Comparison of ENCODE assay signal across 2 cellular contexts in the genomic region with DNA sequence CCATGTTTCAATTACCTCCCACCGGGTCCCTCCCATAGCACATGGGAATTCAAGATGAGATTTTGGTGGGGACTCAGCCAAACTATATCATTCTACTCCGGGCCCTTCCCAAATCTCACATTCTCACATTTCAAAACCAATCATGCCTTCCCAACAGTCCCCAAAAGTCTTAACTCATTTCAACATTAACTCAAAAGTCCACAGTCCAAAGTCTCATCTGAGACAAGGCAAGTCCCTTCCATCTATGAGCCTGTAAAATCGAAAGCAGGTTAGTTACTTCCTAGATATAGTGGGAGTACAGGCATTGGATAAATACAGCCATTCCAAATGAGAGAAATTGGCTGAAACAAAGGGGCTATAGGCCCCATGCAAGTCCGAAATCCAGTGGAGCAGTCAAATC.
A peak's percentile ranks its signal among the peaks of the same experiment; 100 is the strongest.
DNase-seq lines count a peak whose midpoint lies in the region; ATAC-seq, FAIRE-seq and TF ChIP-seq lines count a peak whose summit lies in the region.
"Not testable (repeated sequence)": the region's sequence is repeated elsewhere in the genome, so short reads cannot be mapped to it uniquely, and the experiment has no call there.

No MANE protein-coding gene starts in this region.

- not testable (repeated sequence) for TF ChIP-seq EP300 in HepG2 (IDR thresholded peaks at IDR 0.05; ENCODE audit: low read depth in 2 of 2, low read length in 2 of 2); HepG2 (CRISPR knock-in tag; IDR thresholded peaks at IDR 0.05; ENCODE audit: borderline replicate concordance)

- TF ChIP-seq CTCF in HepG2 (CRISPR knock-in tag; IDR thresholded peaks at IDR 0.05); liver (IDR thresholded peaks at IDR 0.05; ENCODE audit: low read depth, low read length, missing input control): not testable (repeated sequence)

- ATAC-seq in HepG2: not testable (repeated sequence)

- not testable (repeated sequence) for FAIRE-seq in HepG2 (lab: Jason Lieb, UNC)

- H3K36me3 ChIP-seq in HepG2 (replicated peaks in 1 of 2; ENCODE audit: control insufficient read depth in 1 of 2, insufficient read depth in 2 of 2, low read length in 2 of 2); liver (ENCODE audit: control insufficient read depth in 4 of 4, insufficient read depth in 3 of 4, low read depth in 1 of 4, low read length in 3 of 4): not testable (repeated sequence)

- not testable (repeated sequence) for H3K9me3 ChIP-seq in HepG2 (ENCODE audit: low read length); liver (ENCODE audit: control insufficient read depth in 4 of 4, low read length in 3 of 4)

- H3K4me1 ChIP-seq in HepG2 (ENCODE audit: insufficient read depth, low read length); liver (ENCODE audit: control insufficient read depth in 4 of 4, insufficient read depth in 4 of 4, low read length in 3 of 4): not testable (repeated sequence)

- intact Hi-C loops in HepG2 (cut with micrococcal nuclease; ENCODE audit: unreplicated experiment): loop anchor here (1.0 kb wide), 1 partner anchor 25 kb away; no protein-coding TSS in a partner anchor

- H3K79me2 ChIP-seq in HepG2 (ENCODE audit: insufficient read depth, low read length): not testable (repeated sequence)

- not testable (repeated sequence) for H3K9ac ChIP-seq in HepG2 (ENCODE audit: insufficient read depth, low read depth, low read length); liver (ENCODE audit: low read depth in 1 of 2, low read length in 2 of 2)

- not testable (repeated sequence) for H3K4me3 ChIP-seq in HepG2 (replicated peaks in 1 of 3; ENCODE audit: insufficient read depth in 1 of 3, low read depth in 2 of 3, low read length in 3 of 3); liver (ENCODE audit: low read depth in 1 of 3, low read length in 3 of 3)

- H3K27me3 ChIP-seq in HepG2 (ENCODE audit: control insufficient read depth in 1 of 2, insufficient read depth in 2 of 2, low read length in 2 of 2); liver (ENCODE audit: control insufficient read depth in 4 of 4, insufficient read depth in 4 of 4, low read length in 3 of 4): not testable (repeated sequence)

- POLR2A ChIA-PET in HepG2 (lab: Yijun Ruan, JAX): not testable (repeated sequence)

- H3K4me2 ChIP-seq in HepG2 (ENCODE audit: low read depth, low read length): not testable (repeated sequence)

- not testable (repeated sequence) for BruUV-seq in HepG2 (replicated peaks; lab: Mats Ljungman, UMichigan)

- not testable (repeated sequence) for H4K20me1 ChIP-seq in HepG2 (ENCODE audit: insufficient read depth, low read length)

- not testable (repeated sequence) for DNase-seq in HepG2 (ENCODE audit: low spot score)

- CTCF ChIA-PET in HepG2 (lab: Yijun Ruan, JAX; ENCODE audit: low intra/inter-chr PET ratio, low total read pairs): not testable (repeated sequence)

- in situ Hi-C loops in HepG2 (cut with HindIII; ENCODE audit: extremely low pct_ligation_motif_present, low pct_unique_long_range_greater_than_20kb): not testable (repeated sequence)

- TF ChIP-seq RAD21 in HepG2 (CRISPR knock-in tag; IDR thresholded peaks at IDR 0.05); liver (IDR thresholded peaks at IDR 0.05): not testable (repeated sequence)

- not testable (repeated sequence) for H3K27ac ChIP-seq in HepG2 (ENCODE audit: extremely low read length, insufficient read depth, low read length); liver (ENCODE audit: low read depth in 1 of 2, low read length in 2 of 2)

- not testable (repeated sequence) for TF ChIP-seq POLR2A in HepG2 (IDR thresholded peaks at IDR 0.05; ENCODE audit: insufficient read depth in 1 of 2, low read depth in 2 of 2, low read length in 2 of 2)

- not testable (repeated sequence) for H2AFZ ChIP-seq in HepG2 (ENCODE audit: low read length)

- WGBS in HepG2 (ENCODE audit: low lambda C conversion rate): 17% methylated on average over 4 of the region's 4 CpGs
- 60% methylated on average over 4 of the region's 4 CpGs for WGBS in liver

TF ChIP-seq in HepG2, 621 proteins besides CTCF, POLR2A, EP300 and RAD21:
- 0 out of 2 replicates have a peak, but pooled peaks have one; percentile 6 for TF ChIP-seq HNF4A (CRISPR knock-in tag; IDR thresholded peaks at IDR 0.05)
TF ChIP-seq in HepG2: peak in this region for 1; not testable (repeated sequence) for 620.

TF ChIP-seq in liver, 16 proteins besides CTCF, POLR2A, EP300 and RAD21:
- TF ChIP-seq SP1 (IDR thresholded peaks at IDR 0.05) (peak; percentile 46), HNF4A (conservative IDR thresholded peaks at IDR 0.05) (peak; percentile 70 to 89), HNF4G (IDR thresholded peaks at IDR 0.05) (peak; percentile 60)
